ENCODE assay signal across 8 cellular contexts in the genomic region with DNA sequence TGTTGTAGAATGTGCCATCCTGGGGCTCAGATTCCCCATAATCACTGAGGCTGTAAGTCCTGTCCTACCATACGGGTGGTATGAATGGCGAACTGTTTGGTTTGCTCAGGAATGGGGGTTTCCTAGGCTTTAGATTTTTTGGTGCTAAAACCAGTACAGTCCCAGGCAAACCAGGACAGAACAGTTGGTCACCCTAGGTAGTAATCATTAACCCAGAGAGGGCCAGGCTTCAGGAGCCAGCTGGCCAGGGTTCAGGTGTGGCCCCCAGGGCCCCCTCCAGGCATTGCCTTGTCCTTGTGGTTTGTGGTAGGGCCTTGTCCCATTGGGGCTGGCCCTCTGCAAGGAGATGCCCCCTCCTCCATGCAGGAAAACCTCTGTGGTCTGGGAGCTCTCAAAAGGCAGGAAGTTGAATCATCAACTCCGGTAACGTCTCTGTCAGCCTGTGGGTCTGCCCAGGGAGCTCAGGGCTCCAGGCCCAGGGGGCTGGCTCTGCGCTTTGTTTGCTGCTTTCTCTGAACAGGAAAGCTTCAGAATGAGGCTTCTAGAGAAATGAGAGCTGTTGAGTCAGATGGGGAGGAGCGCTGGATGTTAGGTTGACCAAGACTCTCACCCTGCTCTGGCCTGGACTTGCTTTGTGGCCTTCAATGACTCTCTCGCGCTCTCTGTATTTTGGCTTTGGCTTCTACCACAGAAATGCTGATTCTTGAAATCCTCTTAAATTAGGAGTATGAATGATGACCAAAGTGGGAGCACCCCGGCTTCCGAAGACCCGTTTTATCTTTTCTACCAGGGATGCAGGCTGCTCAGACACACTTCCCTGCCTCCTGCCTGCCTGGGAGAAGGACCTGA. TPM values are rescaled to one million over a fixed set of nuclear protein-coding genes. Genes with fewer than 3 reads are reported as not detected.
A peak's percentile ranks its signal among the peaks of the same experiment; 100 is the strongest.
DNase-seq lines count a peak whose midpoint lies in the region; ATAC-seq and TF ChIP-seq lines count a peak whose summit lies in the region.

No MANE protein-coding gene starts in this region.

- H3K36me3 ChIP-seq in Caco-2 (ENCODE audit: control insufficient read depth, insufficient read depth, low read length) (no peaks in the 10 kb centered on the region), mucosa of descending colon (ENCODE audit: low read depth) (no peaks in the 10 kb centered on the region)

- no peaks in the 10 kb centered on the region for H3K9me3 Mint-ChIP-seq in Caco-2 (ENCODE audit: unreplicated experiment)
- H3K9me3 Mint-ChIP-seq in dendritic cell treated with granulocyte-macrophage colony-stimulating factor and Interleukin-4, amounts not matched to agents 40 ng/mL and 50 ng/mL, for 4 days: no peaks in the 10 kb centered on the region

- peak overlapping the region; percentile 6 for H3K27ac Mint-ChIP-seq in Caco-2 (ENCODE audit: unreplicated experiment)
- peak overlapping the region; percentile 71 for H3K27ac Mint-ChIP-seq in dendritic cell treated with granulocyte-macrophage colony-stimulating factor and Interleukin-4, amounts not matched to agents 40 ng/mL and 50 ng/mL, for 4 days

- no peak for TF ChIP-seq CTCF in Caco-2 (IDR thresholded peaks at IDR 0.05; ENCODE audit: insufficient read depth in 1 of 2, low read depth in 1 of 2, low read length in 1 of 2, severe bottlenecking in 1 of 2, unreplicated experiment in 1 of 2)
- TF ChIP-seq CTCF in mucosa of descending colon (IDR thresholded peaks at IDR 0.05): no peak

- H3K36me3 Mint-ChIP-seq in Caco-2 (ENCODE audit: insufficient read depth, unreplicated experiment): peaks cover 6% of the 10 kb centered on the region
- no peaks in the 10 kb centered on the region for H3K36me3 Mint-ChIP-seq in dendritic cell treated with granulocyte-macrophage colony-stimulating factor and Interleukin-4, amounts not matched to agents 40 ng/mL and 50 ng/mL, for 4 days (ENCODE audit: low read depth)

- H3K4me1 ChIP-seq in Caco-2 (peaks cover 40% of the 10 kb centered on the region), mucosa of descending colon (ENCODE audit: low read depth) (peaks cover 38% of the 10 kb centered on the region)

- intact Hi-C loops in Caco-2 (cut with micrococcal nuclease; ENCODE audit: unreplicated experiment) (no loop called here), mucosa of descending colon (cut with DNase I, micrococcal nuclease) (no loop called here)
- intact Hi-C loops in dendritic cell treated with granulocyte-macrophage colony-stimulating factor and Interleukin-4, amounts not matched to agents 40 ng/mL and 50 ng/mL, for 4 days (cut with micrococcal nuclease): no loop called here

- CTCF ChIA-PET in Caco-2 (lab: Charles Lee): no interaction called here

- POLR2A ChIA-PET in Caco-2 (lab: Charles Lee): interaction anchor here (0.9 to 1.1 kb wide), 2 partner anchors 8 to 10 kb away, joined by 4 read pairs; no protein-coding TSS in a partner anchor

- H3K9me3 ChIP-seq in Caco-2 (no peaks in the 10 kb centered on the region), mucosa of descending colon (no peaks in the 10 kb centered on the region)

- peaks cover 9% of the 10 kb centered on the region for H3K4me1 Mint-ChIP-seq in Caco-2 (ENCODE audit: low read depth, unreplicated experiment)
- H3K4me1 Mint-ChIP-seq in dendritic cell treated with granulocyte-macrophage colony-stimulating factor and Interleukin-4, amounts not matched to agents 40 ng/mL and 50 ng/mL, for 4 days (ENCODE audit: low read depth): peaks cover 19% of the 10 kb centered on the region

- no peak overlapping the region for H3K4me3 Mint-ChIP-seq in Caco-2 (ENCODE audit: unreplicated experiment)
- H3K4me3 Mint-ChIP-seq in dendritic cell treated with granulocyte-macrophage colony-stimulating factor and Interleukin-4, amounts not matched to agents 40 ng/mL and 50 ng/mL, for 4 days: peak overlapping the region; percentile 17

- H3K27me3 ChIP-seq in Caco-2 (replicated peaks; ENCODE audit: control insufficient read depth, insufficient read depth, low read length): no peaks in the 10 kb centered on the region

- no TSS peak for BruUV-seq in Caco-2 (replicated peaks; lab: Mats Ljungman, UMichigan)

- peak; percentile 82 for ATAC-seq in GM21825 (IDR thresholded peaks at IDR 0.05; ENCODE audit: unreplicated experiment)
- ATAC-seq in mucosa of descending colon: peak; percentile 48

- no peaks in the 10 kb centered on the region for H3K27me3 Mint-ChIP-seq in Caco-2 (ENCODE audit: insufficient read depth, unreplicated experiment)
- no peaks in the 10 kb centered on the region for H3K27me3 Mint-ChIP-seq in dendritic cell treated with granulocyte-macrophage colony-stimulating factor and Interleukin-4, amounts not matched to agents 40 ng/mL and 50 ng/mL, for 4 days

- DNase-seq in Caco-2 (peak in 1 of 2 experiments; percentile 62), Kasumi-1 (lab: John Stamatoyannopoulos, UW) (peak; percentile 98), mucosa of descending colon (peak; percentile 63 to 80 (median 64)), NCI-H1105 (lab: John Stamatoyannopoulos, UW) (no peak)
- peak; percentile 59 to 62 for DNase-seq in activated CD4-positive, alpha-beta T cell treated with anti-CD3 and anti-CD28 coated beads for 4 hours
- DNase-seq in stimulated activated CD8-positive, alpha-beta memory T cell treated with anti-CD3 and anti-CD28 coated beads, Interleukin-7, amount 100 ng/mL, for 24 hours (ENCODE audit: low read depth): peak; percentile 26

- H3K4me3 ChIP-seq in Caco-2 (ENCODE audit: low read depth, low read length) (no peak overlapping the region), mucosa of descending colon (no peak overlapping the region)

RNA-seq across cellular contexts. Expression of a gene that starts 22.2 kb away (rescaled TPM):
- total RNA-seq in Caco-2 (2022) (65.3 and 67.6 TPM in 2 replicates), mucosa of descending colon (10 to 100 TPM; 31.9 to 69.9 (median 36.2) TPM)
